8 cellular contexts compared by ENCODE assay signal in genomic region chr15:52790166-52790708, GRCh38. TPM values are rescaled to one million over a fixed set of nuclear protein-coding genes. Genes with fewer than 3 reads are reported as not detected.
DNase-seq lines count a peak whose midpoint lies in the region; ATAC-seq, FAIRE-seq and TF ChIP-seq lines count a peak whose summit lies in the region.

ONECUT1 (minus strand) TSS chr15:52790336; CDS start chr15:52789884, 452 bp downstream.

- H3K4me2 ChIP-seq in K562 (ENCODE audit: insufficient read depth, low read length): peak within 1 kb of the TSS; percentile 70

- peak; percentile 65 for ATAC-seq in GM21528 (IDR thresholded peaks at IDR 0.05; ENCODE audit: low FRiP score, unreplicated experiment)
- ATAC-seq in K562: peak; percentile 92

- in situ Hi-C loops in K562 (cut with MboI): no loop called here

- no peak for TF ChIP-seq POLR2A in K562 (conservative IDR thresholded peaks at IDR 0.05)

- peak within 1 kb of the TSS; percentile 31 for H3K4me3 ChIP-seq in K562

- no peak within 1 kb of the TSS for H3K27ac ChIP-seq in K562 (ENCODE audit: extremely low read depth, low read depth, low read length)

- no peaks in the 10 kb centered on the region for H3K9me3 ChIP-seq in K562 (replicated peaks; ENCODE audit: control insufficient read depth, insufficient read depth, low read depth, low read length)

- no peak for TF ChIP-seq EP300 in K562 (IDR thresholded peaks at IDR 0.05; ENCODE audit: low read length)

- no peaks in the 10 kb centered on the region for H3K9me1 ChIP-seq in K562 (ENCODE audit: control insufficient read depth, insufficient read depth, low read length)

- H3K27me3 ChIP-seq in K562 (ENCODE audit: control insufficient read depth in 2 of 2, insufficient read depth in 2 of 2, low read length in 2 of 2): peaks cover 6 to 36% of the 10 kb centered on the region in 2 experiments; a peak in 3 of 5 replicates

- peak within 1 kb of the TSS in 1 of 2 experiments; percentile 84; a peak in 2 of 4 replicates for H3K9ac ChIP-seq in K562 (ENCODE audit: insufficient read depth in 1 of 2, low read depth in 2 of 2, low read length in 2 of 2)

- peak; percentile 56 for DNase-seq in ELR (ENCODE audit: low read depth)
- peak; percentile 83 for DNase-seq in HuH-7.5 (ENCODE audit: low spot score)
- DNase-seq in SK-N-DZ (ENCODE audit: low spot score): peak; percentile 67
- DNase-seq in K562 (ENCODE audit: extremely low read depth in 1 of 4, low spot score in 3 of 4): peak; percentile 65 to 91 (median 86)
- peak; percentile 30 for DNase-seq in inferior parietal cortex (ENCODE audit: extremely low spot score)
- DNase-seq in stimulated activated CD4-positive, alpha-beta T cell treated with anti-CD3 and anti-CD28 coated beads, Interleukin-15, amount 100 ng/mL, for 24 hours: peak; percentile 69
- no peak for DNase-seq in superior temporal gyrus (ENCODE audit: extremely low spot score)

- H4K20me1 ChIP-seq in K562 (replicated peaks; ENCODE audit: control insufficient read depth, insufficient read depth, low read length): no peaks in the 10 kb centered on the region

- TF ChIP-seq CTCF in K562 (IDR thresholded peaks at IDR 0.05 in 2 of 3, conservative IDR thresholded peaks at IDR 0.05 in 1 of 3; ENCODE audit: insufficient read depth in 2 of 3, low read depth in 1 of 3, low read length in 3 of 3): no peak

- CTCF ChIA-PET in K562 (lab: Yijun Ruan, JAX; ENCODE audit: low intra/inter-chr PET ratio): no interaction called here

- POLR2A ChIA-PET in K562 (lab: Yijun Ruan, JAX): interaction anchor here (1.0 kb wide), 1 partner anchor 12 kb away, joined by 3 read pairs; no protein-coding TSS in a partner anchor

- peaks cover 0 to 32% of the 10 kb centered on the region in 2 experiments; a peak in 2 of 5 replicates for H3K4me1 ChIP-seq in K562 (replicated peaks in 1 of 2; ENCODE audit: control insufficient read depth in 2 of 2, insufficient read depth in 2 of 2, low read length in 2 of 2)

- H2AFZ ChIP-seq in K562 (ENCODE audit: low read depth, low read length): peak within 1 kb of the TSS; percentile 24; the same call in 1 of the 2 replicates

- 13% methylated on average over 21 of the region's 65 CpGs for WGBS in K562 (ENCODE audit: insufficient coverage, low coverage, missing lambda C conversion rate)

- intact Hi-C loops in K562 (cut with micrococcal nuclease): no loop called here

- H3K36me3 ChIP-seq in K562 (ENCODE audit: control insufficient read depth, insufficient read depth, low read length): no peaks in the 10 kb centered on the region

- no peak for FAIRE-seq in K562 (lab: Jason Lieb, UNC)

- no peak for TF ChIP-seq RAD21 in K562 (CRISPR knock-in tag; conservative IDR thresholded peaks at IDR 0.05 in 1 of 2, IDR thresholded peaks at IDR 0.05 in 1 of 2)

- BruUV-seq in K562 (replicated peaks; lab: Mats Ljungman, UMichigan): no TSS peak

- no peaks in the 10 kb centered on the region for H3K79me2 ChIP-seq in K562 (ENCODE audit: control insufficient read depth, insufficient read depth, low read length)

TF ChIP-seq in K562, 482 proteins besides CTCF, POLR2A, EP300 and RAD21:
- TF ChIP-seq FOXP1 (CRISPR knock-in tag; IDR thresholded peaks at IDR 0.05) (no peak), MEF2A (IDR thresholded peaks at IDR 0.05; ENCODE audit: control insufficient read depth, low read depth, low read length) (no peak), NRF1 (conservative IDR thresholded peaks at IDR 0.05 in 1 of 2, IDR thresholded peaks at IDR 0.05 in 1 of 2) (peak; percentile 84 to 88), CXXC5 (CRISPR knock-in tag; IDR thresholded peaks at IDR 0.05) (peak; percentile 37; the same call in 1 of the 2 replicates), ZNF347 (CRISPR knock-in tag; IDR thresholded peaks at IDR 0.05; ENCODE audit: low read depth) (no peak), VEZF1 (CRISPR knock-in tag; IDR thresholded peaks at IDR 0.05) (peak; percentile 20; the same call in 1 of the 2 replicates), ZBTB26 (CRISPR knock-in tag; IDR thresholded peaks at IDR 0.05) (no peak), MYC (IDR thresholded peaks at IDR 0.05; ENCODE audit: low read depth, low read length) (no peak), MYC (CRISPR knock-in tag; IDR thresholded peaks at IDR 0.05; ENCODE audit: borderline replicate concordance, low read depth) (no peak), MEIS2 (IDR thresholded peaks at IDR 0.05; ENCODE audit: partially characterized antibody) (peak; percentile 17), POLR2H (tag; IDR thresholded peaks at IDR 0.05; ENCODE audit: low read depth) (no peak), L3MBTL2 (IDR thresholded peaks at IDR 0.05) (peak; percentile 22; the same call in 1 of the 2 replicates), CTCFL (IDR thresholded peaks at IDR 0.05; ENCODE audit: borderline replicate concordance, insufficient read depth, low read depth, low read length, poor library complexity, severe bottlenecking) (no peak), SLC30A9 (CRISPR knock-in tag; IDR thresholded peaks at IDR 0.05) (no peak), ZNF695 (CRISPR knock-in tag; IDR thresholded peaks at IDR 0.05) (no peak), PHTF2 (CRISPR knock-in tag; IDR thresholded peaks at IDR 0.05) (no peak), GATAD2A (IDR thresholded peaks at IDR 0.05) (no peak), E2F6 (IDR thresholded peaks at IDR 0.05; ENCODE audit: borderline replicate concordance in 1 of 2, extremely low read depth in 1 of 2, insufficient read depth in 1 of 2, insufficient read length in 1 of 2, low read depth in 1 of 2, low read length in 1 of 2, poor library complexity in 1 of 2, severe bottlenecking in 1 of 2) (peak in 1 of 2 experiments; percentile 53)

RNA-seq across cellular contexts. Expression of gene ONECUT1, which starts in this region (rescaled TPM):
- polyA plus RNA-seq in SK-N-DZ (2014; cell fraction: cytosol; rRNA removed): 0.46 TPM in 1 of 2 replicates, not detected in the other
- not detected in 2 replicates for polyA plus RNA-seq in SK-N-DZ (2014; cell fraction: nucleus; rRNA removed)
- total RNA-seq in K562 (2011; cell fraction: chromatin; rRNA removed; ENCODE audit: low replicate concordance): not detected in 2 replicates
- total RNA-seq in K562 (2011; cell fraction: nucleolus; rRNA removed): not detected in 2 replicates
- not detected in 2 replicates for total RNA-seq in K562 (2011; cell fraction: nucleoplasm; rRNA removed)
- total RNA-seq in K562 (2014; rRNA removed) (not detected in 2 replicates), K562 (2014; rRNA removed; fragmentation: Illumina TruSeq; extraction: Trizol) (not detected in 2 replicates), K562 (2015; rRNA removed; fragmentation: Illumina TruSeq; extraction: Trizol) (not detected in 2 replicates), K562 (2021) (not detected in 2 replicates)
- polyA plus RNA-seq in K562 (2011; rRNA removed) (not detected in 2 replicates), K562 (2014; fragmentation: Illumina TruSeq; extraction: Trizol) (not detected in 2 replicates), K562 (2014; fragmentation: Nextera tagmentation; extraction: Ambion mirVana) (not detected), K562 (2014; rRNA removed) (not detected in 2 replicates)
- not detected in 2 replicates for polyA plus RNA-seq in K562 (2011; cell fraction: cytosol; rRNA removed)
- not detected in 2 replicates for polyA plus RNA-seq in K562 (2011; cell fraction: nucleus; rRNA removed)
- polyA plus RNA-seq in K562 (2012): 0.04 TPM in 1 of 2 replicates, not detected in the other
- not detected in 2 replicates for polyA minus RNA-seq in K562 (2011; rRNA and poly(A)+ RNA removed)
- polyA minus RNA-seq in K562 (2011; cell fraction: cytosol; rRNA and poly(A)+ RNA removed): not detected in 2 replicates
- polyA minus RNA-seq in K562 (2011; cell fraction: nucleus; rRNA and poly(A)+ RNA removed): not detected in 2 replicates

Comparison
In these comparisons a context has a peak if more than half of its experiments do, and no peak if none do; other contexts are left out.
1. Peak in DNase-seq, ATAC-seq, H3K4me3 ChIP-seq and H3K4me2 ChIP-seq in K562; RNA of the gene not detected or under 1 TPM.